ENCODE assay signal across 21 cellular contexts in the genomic region with DNA sequence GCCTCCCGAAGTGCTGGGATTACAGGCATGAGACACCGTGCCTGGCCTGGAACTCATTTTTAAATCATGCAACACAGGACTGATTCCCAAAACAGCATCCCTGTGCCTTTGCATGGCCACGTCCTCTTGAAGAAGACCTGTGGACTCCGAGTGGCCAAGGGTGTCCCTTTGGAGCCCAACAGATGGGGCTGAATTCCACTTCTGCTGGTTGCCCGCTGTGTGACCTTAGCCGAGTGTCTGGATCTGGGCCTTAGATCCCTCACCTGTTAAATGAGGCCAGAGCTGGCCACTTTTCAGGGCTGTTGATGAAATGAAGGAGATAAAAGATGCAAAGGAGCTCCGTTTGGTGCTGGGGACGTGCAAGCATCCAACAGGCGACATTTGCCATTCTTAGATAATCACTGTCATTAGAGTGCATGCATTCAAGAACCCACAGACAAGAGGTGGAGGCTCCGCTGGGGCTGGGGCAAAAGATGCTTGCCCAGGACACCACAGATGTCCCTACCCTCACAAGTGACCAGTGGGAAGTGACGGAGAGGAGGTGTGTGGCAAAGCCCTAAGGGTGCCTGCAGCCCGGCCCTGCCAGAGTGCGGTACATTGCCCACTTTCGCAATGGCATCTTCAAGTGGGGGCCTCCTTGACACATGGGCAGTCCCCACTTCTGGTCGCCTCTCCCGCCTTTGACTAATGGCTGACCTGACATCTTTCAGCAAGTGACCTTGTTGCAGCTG.
DNase-seq lines count a peak whose midpoint lies in the region; ATAC-seq and TF ChIP-seq lines count a peak whose summit lies in the region.
"Had no signal": no experiment of that assay in that cellular context is flagged by ENCODE, and none has a peak within 500 bp of the region (broad histone marks: within the 10 kb centered on the region; RNA-seq: fewer than 3 reads in every experiment).

No MANE protein-coding gene starts in this region.

- no peak overlapping the region for H2BK120ac ChIP-seq in trophoblast cell (ENCODE audit: insufficient read depth, low read length, poor library complexity)

- no peaks in the 10 kb centered on the region for H3K79me1 ChIP-seq in trophoblast cell (ENCODE audit: low read length)

- no peak overlapping the region for H3K14ac ChIP-seq in trophoblast cell (ENCODE audit: low read length)

- H2AFZ ChIP-seq in trophoblast cell (ENCODE audit: insufficient read depth, low read length, poor library complexity) = no peak overlapping the region
- H2AFZ ChIP-seq: GM23248 had no signal

- H4K8ac ChIP-seq in trophoblast cell (ENCODE audit: low read depth, low read length) = no peak overlapping the region

- no peak overlapping the region for H2AK5ac ChIP-seq in trophoblast cell (ENCODE audit: low read length)

- H3K27ac ChIP-seq in right atrium auricular region (peak overlapping the region; percentile 92 to 99), ascending aorta (peak overlapping the region; percentile 98 to 99), trophoblast cell (ENCODE audit: low read depth, low read length) (no peak overlapping the region), aorta (ENCODE audit: low read depth in 1 of 2, low read length in 2 of 2) (peak overlapping the region; percentile 28 to 78)
- H3K27ac ChIP-seq: A549, C4-2B, GM23248, HL-60 had no signal

- H3K36me3 ChIP-seq in right atrium auricular region = no peaks in the 10 kb centered on the region
- H3K36me3 ChIP-seq in ascending aorta = no peaks in the 10 kb centered on the region
- H3K36me3 ChIP-seq in trophoblast cell (ENCODE audit: control insufficient read depth in 1 of 2, insufficient read depth in 2 of 2, low read length in 2 of 2) = no peaks in the 10 kb centered on the region
- H3K36me3 ChIP-seq in aorta (ENCODE audit: control insufficient read depth in 1 of 2, insufficient read depth in 2 of 2, low read length in 1 of 2) = no peaks in the 10 kb centered on the region

- no peak overlapping the region for H4K12ac ChIP-seq in trophoblast cell (ENCODE audit: low read depth, low read length)

- no peak overlapping the region for H2BK12ac ChIP-seq in trophoblast cell (ENCODE audit: low read length)

- WGBS in trophoblast cell (ENCODE audit: extremely low coverage, insufficient coverage, insufficient read length) = no CpG with 5 or more reads among the region's 16 CpGs
- 97% methylated on average over 16 of the region's 16 CpGs for WGBS in aorta, 2 donors

- H3K4ac ChIP-seq in trophoblast cell (ENCODE audit: low read depth, low read length) = no peak overlapping the region

- no peaks in the 10 kb centered on the region for H3K79me2 ChIP-seq in trophoblast cell (ENCODE audit: control insufficient read depth, insufficient read depth, low read length, poor library complexity)

- H3K27me3 ChIP-seq in right atrium auricular region (no peaks in the 10 kb centered on the region), ascending aorta (no peaks in the 10 kb centered on the region), trophoblast cell (ENCODE audit: insufficient read depth, low read length) (no peaks in the 10 kb centered on the region), aorta (ENCODE audit: control insufficient read depth in 1 of 2, insufficient read depth in 2 of 2, low read length in 1 of 2) (no peaks in the 10 kb centered on the region)

- H3K9me3 ChIP-seq in right atrium auricular region (no peaks in the 10 kb centered on the region), ascending aorta (no peaks in the 10 kb centered on the region), trophoblast cell (ENCODE audit: insufficient read depth, low read depth, low read length) (no peaks in the 10 kb centered on the region), aorta (ENCODE audit: control insufficient read depth, low read length) (no peaks in the 10 kb centered on the region)
- H3K9me3 ChIP-seq: A549 had no signal

- peaks cover 0 to 43% of the 10 kb centered on the region in 2 donors for H3K4me1 ChIP-seq in right atrium auricular region
- peaks cover 23 to 41% of the 10 kb centered on the region in 2 donors for H3K4me1 ChIP-seq in ascending aorta
- H3K4me1 ChIP-seq in trophoblast cell (ENCODE audit: control insufficient read depth in 1 of 2, insufficient read depth in 2 of 2, low read length in 2 of 2) = no peaks in the 10 kb centered on the region
- H3K4me1 ChIP-seq in aorta (ENCODE audit: control insufficient read depth in 1 of 2, insufficient read depth in 2 of 2, low read length in 2 of 2) = peaks cover 3 to 5% of the 10 kb centered on the region in 2 donors
- H3K4me1 ChIP-seq: A549 had no signal

- H2BK5ac ChIP-seq in trophoblast cell (ENCODE audit: low read depth, low read length, poor library complexity) = no peak overlapping the region

- intact Hi-C loops in left cardiac atrium (cut with DNase I) (loop anchor here (5.0 to 10.0 kb wide), 2 partner anchors 73 to 90 kb away; no protein-coding TSS in a partner anchor), ascending aorta (cut with DNase I) (loop anchor here (5.0 kb wide), 4 partner anchors 182 to 568 kb away; no protein-coding TSS in a partner anchor), aorta (cut with DNase I) (loop anchor here (5.0 to 10.0 kb wide), 6 partner anchors 62 to 353 kb away; a partner anchor contains a TSS)

- H3K9ac ChIP-seq in trophoblast cell (ENCODE audit: low read length) = peak overlapping the region; percentile 14
- H3K9ac ChIP-seq: GM23248 had no signal

- DNase-seq in right atrium auricular region (ENCODE audit: low spot score) (no peak), left cardiac atrium (no peak), ascending aorta (ENCODE audit: low spot score in 2 of 2) (peak in 1 of 2 donors; percentile 58), trophoblast cell (no peak), aorta (peak; percentile 12 to 44), GM03348 (ENCODE audit: low spot score) (no peak), NCI-H446 (lab: John Stamatoyannopoulos, UW) (no peak)
- DNase-seq: COR-L47; DMS53; GM23248; NCI-H1436; NCI-H2081; NCI-H226; NCI-H69; NK-92 treated with Interleukin-12 subunit alpha and Interleukin-12 subunit beta, amount 100 ng/mL, for 24 hours; OCI-M1 had no signal

- no peak overlapping the region for H3K4me2 ChIP-seq in trophoblast cell (ENCODE audit: low read length)
- H3K4me2 ChIP-seq: A549 had no signal

- H3K23ac ChIP-seq in trophoblast cell (ENCODE audit: low read length) = no peak overlapping the region

- ATAC-seq in left cardiac atrium (no peak), aorta (ENCODE audit: low FRiP score) (no peak)
- ATAC-seq: A549, GM12878, K562 had no signal

- TF ChIP-seq CTCF in right atrium auricular region (IDR thresholded peaks at IDR 0.05) = no peak
- no peak for TF ChIP-seq CTCF in ascending aorta (IDR thresholded peaks at IDR 0.05)

- no peak overlapping the region for H3K18ac ChIP-seq in trophoblast cell (ENCODE audit: low read length)

- H3K4me3 ChIP-seq in right atrium auricular region (no peak overlapping the region), ascending aorta (no peak overlapping the region), trophoblast cell (ENCODE audit: low read depth, low read length) (no peak overlapping the region), aorta (ENCODE audit: low read length in 2 of 2) (no peak overlapping the region)
- H3K4me3 ChIP-seq: A549, GM12878, GM23248, K562 had no signal

- H4K91ac ChIP-seq in trophoblast cell (ENCODE audit: low read depth, low read length) = no peak overlapping the region

Comparison
In these comparisons a context has a peak if more than half of its experiments do, and no peak if none do; other contexts are left out.
1. DNase-seq: peak in aorta (2 of 2); none in right atrium auricular region (single experiment), left cardiac atrium (single experiment), trophoblast cell (0 of 2), GM03348 (single experiment) and NCI-H446 (0 of 2).